Comparison of ENCODE assay signal across 8 cellular contexts in the genomic region with DNA sequence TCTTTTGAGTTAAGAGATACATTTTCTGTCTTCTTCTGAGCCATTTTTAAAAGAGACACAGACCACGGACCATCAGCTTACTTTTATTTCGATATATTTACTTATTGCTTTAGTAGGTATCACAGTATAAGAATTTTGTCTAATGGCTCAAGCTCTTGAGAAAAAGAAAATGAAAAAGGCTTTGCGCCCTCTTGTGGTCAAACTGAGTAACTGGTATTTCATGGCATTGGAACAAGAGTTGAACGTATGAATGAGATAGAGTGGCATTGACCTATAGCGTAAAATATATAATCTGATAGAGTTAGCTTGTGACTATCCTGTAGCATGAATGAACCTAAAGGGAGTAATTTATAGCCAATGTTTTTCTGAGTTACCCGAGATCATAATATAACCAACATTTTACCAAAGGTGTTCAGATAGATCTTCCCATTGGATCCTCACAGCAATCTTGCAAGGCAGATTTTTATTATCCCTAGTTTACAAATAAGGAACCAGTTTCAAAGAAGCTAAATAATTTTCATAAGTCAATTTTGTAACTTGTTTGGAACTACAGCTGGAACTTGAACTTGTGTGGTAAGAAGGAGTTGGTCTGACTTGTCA.
A peak's percentile ranks its signal among the peaks of the same experiment; 100 is the strongest.
DNase-seq lines count a peak whose midpoint lies in the region; TF ChIP-seq lines count a peak whose summit lies in the region.

No MANE protein-coding gene starts in this region.

- DNase-seq in AML-193 (lab: John Stamatoyannopoulos, UW) (peak; percentile 29 to 64), NCI-H2171 (lab: John Stamatoyannopoulos, UW) (peak; percentile 21), glomerular visceral epithelial cell (ENCODE audit: extremely low spot score) (peak; percentile 55), pulmonary artery endothelial cell (ENCODE audit: low read depth, low spot score) (peak; percentile 36), mesenteric fat pad (ENCODE audit: low spot score) (no peak), NCI-H128 (lab: John Stamatoyannopoulos, UW; ENCODE audit: unreplicated experiment) (no peak)
- DNase-seq in activated CD4-positive, alpha-beta T cell treated with anti-CD3 and anti-CD28 coated beads, Interleukin-2, amount 50 U/mL, for 1 hour = peak; percentile 7

- TF ChIP-seq CTCF in GM12872 (IDR thresholded peaks at IDR 0.05; ENCODE audit: insufficient read depth, low read depth, low read length) = peak; percentile 72

Comparison
In these comparisons a context has a peak if more than half of its experiments do, and no peak if none do; other contexts are left out.
1. DNase-seq: peak in AML-193 (2 of 2), NCI-H2171 (single experiment), activated CD4-positive, alpha-beta T cell treated with anti-CD3 and anti-CD28 coated beads, Interleukin-2, amount 50 U/mL, for 1 hour (single experiment), glomerular visceral epithelial cell (single experiment) and pulmonary artery endothelial cell (single experiment); none in mesenteric fat pad (single experiment) and NCI-H128 (single experiment).